Comparison of ENCODE assay signal across 22 cellular contexts in genomic region chrX:3585719-3586118, GRCh38.
DNase-seq lines count a peak whose midpoint lies in the region; TF ChIP-seq lines count a peak whose summit lies in the region.
"Had no signal": no experiment of that assay in that cellular context is flagged by ENCODE, and none has a peak within 500 bp of the region (broad histone marks: within the 10 kb centered on the region; RNA-seq: fewer than 3 reads in every experiment).

No MANE protein-coding gene starts in this region.

- DNase-seq in AG09319 (ENCODE audit: extremely low read depth, low read depth) (no peak), NCI-H1092 (lab: John Stamatoyannopoulos, UW) (peak; percentile 6), SK-MEL-5 (ENCODE audit: low read depth, low spot score) (peak; percentile 8), fibroblast of pulmonary artery (ENCODE audit: low read depth) (no peak), HuH-7 (ENCODE audit: low spot score) (no peak), GM10248 (ENCODE audit: extremely low spot score) (no peak), progenitor cell of endocrine pancreas (ENCODE audit: low spot score, unreplicated experiment) (no peak), NCI-H187 (lab: John Stamatoyannopoulos, UW) (no peak)
- DNase-seq: BE2C; Calu3; CD4-positive, alpha-beta memory T cell; DMS79; HFFc6; MG63; NCI-H1105; NCI-H1694; NCI-H2171 treated with DMSO at 0.1 percent for 48 hours; NCI-H446 treated with DMSO at 0.1 percent for 48 hours; NCI-H82; Peyer's patch; T-helper 17 cell had no signal

- H3K4me3 ChIP-seq in fibroblast of pulmonary artery (replicated peaks; ENCODE audit: low read depth, low read length) = no peak overlapping the region
- H3K4me3 ChIP-seq: GM12878, MG63, Peyer's patch had no signal

- POLR2A ChIA-PET in GM10248 (lab: Yijun Ruan, JAX) = no interaction called here

- H3K9me3 Mint-ChIP-seq in progenitor cell of endocrine pancreas (ENCODE audit: low read depth) = no peaks in the 10 kb centered on the region
- H3K9me3 Mint-ChIP-seq: HFFc6 had no signal

- no peak overlapping the region for H3K27ac Mint-ChIP-seq in progenitor cell of endocrine pancreas
- H3K27ac Mint-ChIP-seq: CD4-positive, alpha-beta memory T cell; HFFc6; T-helper 17 cell had no signal

- H3K27me3 Mint-ChIP-seq in progenitor cell of endocrine pancreas = no peaks in the 10 kb centered on the region
- H3K27me3 Mint-ChIP-seq: CD4-positive, alpha-beta memory T cell; T-helper 17 cell had no signal

- no peak overlapping the region for H3K4me3 Mint-ChIP-seq in progenitor cell of endocrine pancreas (ENCODE audit: low read depth)
- H3K4me3 Mint-ChIP-seq: CD4-positive, alpha-beta memory T cell; HFFc6; T-helper 17 cell had no signal

- H3K36me3 Mint-ChIP-seq in progenitor cell of endocrine pancreas (ENCODE audit: insufficient read depth) = no peaks in the 10 kb centered on the region

- in situ Hi-C loops in SK-MEL-5 (cut with HindIII; ENCODE audit: low pct_unique_long_range_greater_than_20kb, low sequenced_read_pairs) = no loop called here

- TF ChIP-seq CTCF in AG09319 (IDR thresholded peaks at IDR 0.05; ENCODE audit: low read depth, low read length) = peak; percentile 4
- TF ChIP-seq CTCF in fibroblast of pulmonary artery (IDR thresholded peaks at IDR 0.05; ENCODE audit: low read length, missing control alignments) = peak; percentile 9
- TF ChIP-seq CTCF in GM10248 (IDR thresholded peaks at IDR 0.05; ENCODE audit: control extremely low read depth, extremely low read depth, low read depth, missing control alignments) = no peak
- no peak for TF ChIP-seq CTCF in progenitor cell of endocrine pancreas (IDR thresholded peaks at IDR 0.05; ENCODE audit: unreplicated experiment)

- CTCF ChIA-PET in GM10248 (lab: Yijun Ruan, JAX) = no interaction called here

- H3K4me1 Mint-ChIP-seq in progenitor cell of endocrine pancreas (ENCODE audit: low read depth) = no peaks in the 10 kb centered on the region

Comparison
In these comparisons a context has a peak if more than half of its experiments do, and no peak if none do; other contexts are left out.
1. DNase-seq: peak in NCI-H1092 (single experiment) and SK-MEL-5 (single experiment); none in AG09319 (single experiment), fibroblast of pulmonary artery (single experiment), HuH-7 (single experiment), GM10248 (single experiment), progenitor cell of endocrine pancreas (single experiment) and NCI-H187 (0 of 2).
2. CTCF ChIP-seq: peak in AG09319 (single experiment) and fibroblast of pulmonary artery (single experiment); none in GM10248 (single experiment) and progenitor cell of endocrine pancreas (single experiment).